In genomic region chr11:32494629-32495028, GRCh38 we compare ENCODE assay signal across 23 cellular contexts. TPM values are rescaled to one million over a fixed set of nuclear protein-coding genes. Genes with fewer than 3 reads are reported as not detected.
DNase-seq lines count a peak whose midpoint lies in the region; ATAC-seq and TF ChIP-seq lines count a peak whose summit lies in the region.
"Had no signal": no experiment of that assay in that cellular context is flagged by ENCODE, and none has a peak within 500 bp of the region (broad histone marks: within the 10 kb centered on the region; RNA-seq: fewer than 3 reads in every experiment).

No MANE protein-coding gene starts in this region.

- no peaks in the 10 kb centered on the region for H3K27me3 Mint-ChIP-seq in mesothelial cell of epicardium (ENCODE audit: low read depth)
- H3K27me3 Mint-ChIP-seq: CD4-positive, alpha-beta T cell had no signal

- peak overlapping the region; percentile 38; the same call in 1 of the 2 replicates for H3K27ac ChIP-seq in DND-41 (ENCODE audit: low read length)
- H3K27ac ChIP-seq: 22Rv1; A549; BLaER1 treated with 17β-estradiol and CSF1 and Interleukin-3, amounts not matched to agents 10 nM and 100 nM; C4-2B had no signal

- TF ChIP-seq CTCF in DND-41 (IDR thresholded peaks at IDR 0.05; ENCODE audit: borderline replicate concordance, extremely low read depth, low read length, poor library complexity, severe bottlenecking): no peak
- TF ChIP-seq CTCF in Loucy (conservative IDR thresholded peaks at IDR 0.05; ENCODE audit: low read length): no peak
- no peak for TF ChIP-seq CTCF in mesothelial cell of epicardium (IDR thresholded peaks at IDR 0.05; ENCODE audit: unreplicated experiment)

- H3K36me3 ChIP-seq in DND-41 (ENCODE audit: insufficient read depth, low read length): no peaks in the 10 kb centered on the region
- no peaks in the 10 kb centered on the region for H3K36me3 ChIP-seq in Loucy (ENCODE audit: insufficient read depth, low read length)
- H3K36me3 ChIP-seq: BLaER1 treated with 17β-estradiol and CSF1 and Interleukin-3, amounts not matched to agents 10 nM and 100 nM had no signal

- no peaks in the 10 kb centered on the region for H3K36me3 Mint-ChIP-seq in mesothelial cell of epicardium
- H3K36me3 Mint-ChIP-seq: CD8-positive, alpha-beta T cell had no signal

- H3K4me3 Mint-ChIP-seq in mesothelial cell of epicardium: no peak overlapping the region
- H3K4me3 Mint-ChIP-seq: B cell; CD4-positive, alpha-beta T cell; CD8-positive, alpha-beta T cell had no signal

- H3K4me3 ChIP-seq in DND-41 (ENCODE audit: low read depth in 1 of 2, low read length in 2 of 2) (no peak overlapping the region), Loucy (ENCODE audit: low read length, poor library complexity, severe bottlenecking) (no peak overlapping the region)
- H3K4me3 ChIP-seq: A549; BLaER1 treated with 17β-estradiol and CSF1 and Interleukin-3, amounts not matched to agents 10 nM and 100 nM; GM12878 had no signal

- H3K9me3 ChIP-seq in DND-41 (ENCODE audit: insufficient read depth, low read length, severe bottlenecking) (no peaks in the 10 kb centered on the region), Loucy (ENCODE audit: insufficient read depth, low read depth, low read length) (no peaks in the 10 kb centered on the region)
- H3K9me3 ChIP-seq: A549; BLaER1 treated with 17β-estradiol and CSF1 and Interleukin-3, amounts not matched to agents 10 nM and 100 nM; Caco-2 had no signal

- H3K27me3 ChIP-seq in DND-41 (ENCODE audit: insufficient read depth, low read length, poor library complexity): no peaks in the 10 kb centered on the region
- no peaks in the 10 kb centered on the region for H3K27me3 ChIP-seq in Loucy (ENCODE audit: insufficient read depth, low read length, poor library complexity, severe bottlenecking)
- H3K27me3 ChIP-seq: BLaER1 treated with 17β-estradiol and CSF1 and Interleukin-3, amounts not matched to agents 10 nM and 100 nM had no signal

- H4K20me1 ChIP-seq in DND-41 (ENCODE audit: insufficient read depth, low read length) (no peaks in the 10 kb centered on the region), Loucy (ENCODE audit: insufficient read depth, low read length, poor library complexity, severe bottlenecking) (no peaks in the 10 kb centered on the region)
- H4K20me1 ChIP-seq: BLaER1 treated with 17β-estradiol and CSF1 and Interleukin-3, amounts not matched to agents 10 nM and 100 nM had no signal

- peaks cover 23% of the 10 kb centered on the region for H3K4me1 ChIP-seq in DND-41 (ENCODE audit: insufficient read depth, low read length)
- H3K4me1 ChIP-seq in Loucy (ENCODE audit: insufficient read depth, low read length, poor library complexity, severe bottlenecking): peaks cover 24% of the 10 kb centered on the region
- H3K4me1 ChIP-seq: A549; BLaER1 treated with 17β-estradiol and CSF1 and Interleukin-3, amounts not matched to agents 10 nM and 100 nM; Caco-2 had no signal

- H3K9ac ChIP-seq in DND-41 (ENCODE audit: low read depth, low read length) (no peak overlapping the region), Loucy (ENCODE audit: low read depth, low read length, poor library complexity, severe bottlenecking) (no peak overlapping the region)
- H3K9ac ChIP-seq: BLaER1 treated with 17β-estradiol and CSF1 and Interleukin-3, amounts not matched to agents 10 nM and 100 nM had no signal

- no peak overlapping the region for H3K4me2 ChIP-seq in DND-41 (ENCODE audit: insufficient read depth, low read length)
- no peak overlapping the region for H3K4me2 ChIP-seq in Loucy (ENCODE audit: low read depth, low read length, poor library complexity, severe bottlenecking)
- H3K4me2 ChIP-seq: A549; BLaER1 treated with 17β-estradiol and CSF1 and Interleukin-3, amounts not matched to agents 10 nM and 100 nM had no signal

- no peak overlapping the region for H2AFZ ChIP-seq in DND-41 (ENCODE audit: low read depth, low read length)
- H2AFZ ChIP-seq in Loucy (ENCODE audit: low read length): peak overlapping the region; percentile 6; the same call in 1 of the 2 replicates

- H3K79me2 ChIP-seq in DND-41 (ENCODE audit: insufficient read depth, low read length) (no peaks in the 10 kb centered on the region), Loucy (ENCODE audit: insufficient read depth, low read length) (no peaks in the 10 kb centered on the region)

- ATAC-seq in DND-41 (ENCODE audit: insufficient read depth, low read depth) (no peak), GM19035 (IDR thresholded peaks at IDR 0.05; ENCODE audit: unreplicated experiment) (no peak)
- ATAC-seq: A549; CD8-positive, alpha-beta T cell; GM12878 had no signal

- H3K9me2 ChIP-seq in Loucy (replicated peaks; ENCODE audit: low read depth, low read length): no peaks in the 10 kb centered on the region

- H3K27ac Mint-ChIP-seq in mesothelial cell of epicardium: peak overlapping the region; percentile 70
- H3K27ac Mint-ChIP-seq: B cell; CD4-positive, alpha-beta T cell; CD8-positive, alpha-beta T cell had no signal

- no peaks in the 10 kb centered on the region for H3F3A ChIP-seq in Loucy (ENCODE audit: low read depth)

- DNase-seq in DND-41: no peak
- DNase-seq in amniotic epithelial cell (ENCODE audit: low read depth): peak; percentile 76
- DNase-seq in mesothelial cell of epicardium (ENCODE audit: low spot score in 2 of 2, unreplicated experiment in 2 of 2): no peak
- DNase-seq in SHP77 treated with DMSO at 0.1 percent for 48 hours (lab: John Stamatoyannopoulos, UW): no peak
- no peak for DNase-seq in NAMALWA (ENCODE audit: low spot score)
- no peak for DNase-seq in NCI-H446 treated with DMSO at 0.1 percent for 48 hours (lab: John Stamatoyannopoulos, UW)
- DNase-seq: AML-193; Caco-2; Calu3; CD4-positive, alpha-beta T cell; CD8-positive, alpha-beta T cell; DMS79 treated with DMSO at 0.1 percent for 48 hours; EL; GDM1 had no signal

- H3K9me3 Mint-ChIP-seq in mesothelial cell of epicardium: peaks cover 5% of the 10 kb centered on the region
- H3K9me3 Mint-ChIP-seq: CD4-positive, alpha-beta T cell; CD8-positive, alpha-beta T cell had no signal

- H3K4me1 Mint-ChIP-seq in mesothelial cell of epicardium: peaks cover 40% of the 10 kb centered on the region
- H3K4me1 Mint-ChIP-seq: B cell had no signal

RNA-seq across cellular contexts. Expression of gene WT1, which starts 59.3 kb away (rescaled TPM):
- total RNA-seq in mesothelial cell of epicardium: 122 to 131 TPM (median 125 TPM) in 3 replicates
- total RNA-seq: B cell; Calu3; CD4-positive, alpha-beta T cell; CD8-positive, alpha-beta T cell; G401; GM12878 had no signal
